ENCODE assay signal across 12 cellular contexts in the genomic region with DNA sequence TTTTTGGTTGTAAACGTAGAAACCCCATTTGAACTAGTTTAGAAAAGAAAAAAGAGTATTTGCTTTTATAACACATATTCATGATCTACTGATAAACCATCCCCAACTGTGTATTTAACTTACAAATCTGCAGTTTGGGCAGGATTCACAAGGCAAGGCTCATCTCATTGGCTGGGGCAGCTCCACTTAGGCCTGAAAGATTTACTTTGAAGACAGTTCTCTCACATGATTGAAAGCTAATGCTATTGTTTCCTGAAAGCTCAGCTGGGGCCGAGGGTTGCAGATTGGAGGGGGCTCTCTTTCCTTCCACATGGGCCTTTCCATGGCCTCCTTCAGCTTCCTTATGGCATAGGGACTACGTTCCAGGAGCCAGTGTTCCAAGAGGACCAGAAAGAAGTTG. TPM values are rescaled to one million over a fixed set of nuclear protein-coding genes. Genes with fewer than 3 reads are reported as not detected.
DNase-seq lines count a peak whose midpoint lies in the region; ATAC-seq and TF ChIP-seq lines count a peak whose summit lies in the region.
"Had no signal": no experiment of that assay in that cellular context is flagged by ENCODE, and none has a peak within 500 bp of the region (broad histone marks: within the 10 kb centered on the region; RNA-seq: fewer than 3 reads in every experiment).

No MANE protein-coding gene starts in this region.

- WGBS in transverse colon (ENCODE audit: low coverage in 1 of 2), 2 donors: 48 to 64% methylated on average over 2 to 3 of the region's 3 CpGs

- DNase-seq in stimulated activated naive CD4-positive, alpha-beta T cell treated with Interleukin-2 at 50 U/mL for 16 hours (lab: John Stamatoyannopoulos, UW): peak; percentile 2
- no peak for DNase-seq in stimulated activated naive CD4-positive, alpha-beta T cell (lab: John Stamatoyannopoulos, UW)
- DNase-seq in activated naive CD8-positive, alpha-beta T cell treated with anti-CD3 and anti-CD28 coated beads for 36 hours: no peak
- no peak for DNase-seq in uterus
- no peak for DNase-seq in transverse colon
- DNase-seq in ascending aorta (ENCODE audit: low spot score in 2 of 2): no peak
- no peak for DNase-seq in NOMO-1 treated with DMSO at 0.1 percent for 48 hours (lab: John Stamatoyannopoulos, UW; ENCODE audit: unreplicated experiment)
- DNase-seq: Calu3; stimulated activated CD4-positive, alpha-beta T cell treated with anti-CD3 and anti-CD28 coated beads, Interleukin-15, amount 100 ng/mL, for 24 hours had no signal

- H3K27ac Mint-ChIP-seq in activated naive CD8-positive, alpha-beta T cell treated with anti-CD3 and anti-CD28 coated beads for 36 hours: peak overlapping the region; percentile 91

- H3K27me3 ChIP-seq in uterus (no peaks in the 10 kb centered on the region), transverse colon (no peaks in the 10 kb centered on the region), ascending aorta (no peaks in the 10 kb centered on the region)
- H3K27me3 ChIP-seq: cardiac muscle cell, suprapubic skin had no signal

- TF ChIP-seq CTCF in uterus (IDR thresholded peaks at IDR 0.05) (no peak), transverse colon (IDR thresholded peaks at IDR 0.05) (no peak), ascending aorta (IDR thresholded peaks at IDR 0.05) (no peak)

- no peak for TF ChIP-seq EP300 in transverse colon (IDR thresholded peaks at IDR 0.05; ENCODE audit: low read depth)

- H3K27me3 Mint-ChIP-seq in activated naive CD8-positive, alpha-beta T cell treated with anti-CD3 and anti-CD28 coated beads for 36 hours: no peaks in the 10 kb centered on the region

- no peaks in the 10 kb centered on the region for H3K4me1 ChIP-seq in uterus
- no peaks in the 10 kb centered on the region for H3K4me1 ChIP-seq in transverse colon
- H3K4me1 ChIP-seq in ascending aorta: no peaks in the 10 kb centered on the region
- H3K4me1 ChIP-seq: suprapubic skin had no signal

- H3K4me3 Mint-ChIP-seq in activated naive CD8-positive, alpha-beta T cell treated with anti-CD3 and anti-CD28 coated beads for 36 hours: peak overlapping the region; percentile 75

- in situ Hi-C loops in transverse colon (cut with MboI; ENCODE audit: low pct_ligation_motif_present in 1 of 4, low pct_unique_long_range_greater_than_20kb in 1 of 4, low sequenced_read_pairs in 3 of 4): no loop called here

- TF ChIP-seq POLR2A in uterus (IDR thresholded peaks at IDR 0.05): no peak
- no peak for TF ChIP-seq POLR2A in transverse colon (IDR thresholded peaks at IDR 0.05)

- peaks cover 46% of the 10 kb centered on the region for H3K4me1 Mint-ChIP-seq in activated naive CD8-positive, alpha-beta T cell treated with anti-CD3 and anti-CD28 coated beads for 36 hours

- H3K9me3 Mint-ChIP-seq in activated naive CD8-positive, alpha-beta T cell treated with anti-CD3 and anti-CD28 coated beads for 36 hours: peaks cover 1% of the 10 kb centered on the region

- H3K9me3 ChIP-seq in uterus (no peaks in the 10 kb centered on the region), transverse colon (no peaks in the 10 kb centered on the region), ascending aorta (peaks cover 0 to 17% of the 10 kb centered on the region in 2 donors)
- H3K9me3 ChIP-seq: suprapubic skin had no signal

- H3K36me3 Mint-ChIP-seq in activated naive CD8-positive, alpha-beta T cell treated with anti-CD3 and anti-CD28 coated beads for 36 hours: peaks cover 27% of the 10 kb centered on the region

- H3K36me3 ChIP-seq in uterus (no peaks in the 10 kb centered on the region), transverse colon (no peaks in the 10 kb centered on the region), ascending aorta (no peaks in the 10 kb centered on the region)
- H3K36me3 ChIP-seq: cardiac muscle cell, suprapubic skin had no signal

- peak overlapping the region; percentile 19 to 50 for H3K27ac ChIP-seq in uterus
- peak overlapping the region in 2 of 4 donors; percentile 28 to 40 for H3K27ac ChIP-seq in transverse colon
- H3K27ac ChIP-seq in ascending aorta: no peak overlapping the region
- H3K27ac ChIP-seq: cardiac muscle cell, suprapubic skin had no signal

- H3K4me3 ChIP-seq in uterus (peak overlapping the region in 1 of 2 donors; percentile 30), transverse colon (peak overlapping the region in 1 of 4 donors; percentile 14), ascending aorta (no peak overlapping the region)
- H3K4me3 ChIP-seq: cardiac muscle cell, suprapubic skin had no signal

- peak; percentile 7 for ATAC-seq in HG03097 (IDR thresholded peaks at IDR 0.05; ENCODE audit: low FRiP score, unreplicated experiment)

- intact Hi-C loops in uterus (cut with DNase I; ENCODE audit: low total_unique reads): no loop called here
- intact Hi-C loops in transverse colon (cut with DNase I; ENCODE audit: low total_unique reads): no loop called here
- intact Hi-C loops in ascending aorta (cut with DNase I): no loop called here

RNA-seq across cellular contexts. Expression of gene ARHGAP15, which starts 47.4 kb away (rescaled TPM):
- total RNA-seq in activated naive CD8-positive, alpha-beta T cell treated with anti-CD3 and anti-CD28 coated beads for 36 hours: 10 to 100 TPM; 45.2 to 47.0 TPM
- total RNA-seq in uterus (10 to 100 TPM in 1 of 4 donors, 1 to 10 TPM in 2, under 1 TPM in 1; 0.88 to 28.4 (median 6.6) TPM), transverse colon (10 to 100 TPM in 2 of 4 donors, 1 to 10 TPM in 1, under 1 TPM in 1; 0.80 to 53.1 (median 12.7) TPM), ascending aorta (1.4 TPM)
- total RNA-seq: Calu3, cardiac muscle cell had no signal

Comparison
In these comparisons a context has a peak if more than half of its experiments do, and no peak if none do; other contexts are left out.
1. H3K27ac ChIP-seq: peak in uterus (2 of 2); none in ascending aorta (0 of 2).